In genomic region chr11:132588366-132588765, GRCh38 we compare ENCODE assay signal across 19 cellular contexts.
DNase-seq lines count a peak whose midpoint lies in the region; ATAC-seq, FAIRE-seq and TF ChIP-seq lines count a peak whose summit lies in the region.
"Had no signal": no experiment of that assay in that cellular context is flagged by ENCODE, and none has a peak within 500 bp of the region (broad histone marks: within the 10 kb centered on the region; RNA-seq: fewer than 3 reads in every experiment).

No MANE protein-coding gene starts in this region.

- H3K27me3 ChIP-seq in GM23248 (replicated peaks; ENCODE audit: insufficient read depth) (no peaks in the 10 kb centered on the region), bronchial epithelial cell (ENCODE audit: control insufficient read depth, insufficient read depth, low read length) (no peaks in the 10 kb centered on the region), spleen (replicated peaks in 1 of 7) (no peaks in the 10 kb centered on the region)
- H3K27me3 ChIP-seq: BE2C had no signal

- H2AFZ ChIP-seq in GM23248, result no peak overlapping the region

- 0 out of 2 replicates have a peak, but pooled peaks cover 4% of the 10 kb centered on the region for H3F3A ChIP-seq in GM23248 (ENCODE audit: insufficient read depth)

- TF ChIP-seq POLR2A in spleen (IDR thresholded peaks at IDR 0.05), result no peak

- H3K36me3 ChIP-seq in GM23248 (ENCODE audit: low read depth) (no peaks in the 10 kb centered on the region), bronchial epithelial cell (ENCODE audit: control insufficient read depth, insufficient read depth, low read length) (no peaks in the 10 kb centered on the region), spleen (no peaks in the 10 kb centered on the region)
- H3K36me3 ChIP-seq: BE2C had no signal

- FAIRE-seq in bronchial epithelial cell (lab: Jason Lieb, UNC), result peak; percentile 13
- FAIRE-seq: A549 had no signal

- in situ Hi-C loops in GM23248 (cut with MboI), result no loop called here

- ATAC-seq in HG03432 (IDR thresholded peaks at IDR 0.05; ENCODE audit: unreplicated experiment) (no peak), HG03280 (IDR thresholded peaks at IDR 0.05; ENCODE audit: unreplicated experiment) (no peak)
- ATAC-seq: A549 had no signal

- H3K27ac ChIP-seq in GM23248 (no peak overlapping the region), spleen (no peak overlapping the region)
- H3K27ac ChIP-seq: A549 had no signal

- no peaks in the 10 kb centered on the region for H3K9me3 ChIP-seq in GM23248 (ENCODE audit: low read depth)
- no peaks in the 10 kb centered on the region for H3K9me3 ChIP-seq in spleen
- H3K9me3 ChIP-seq: A549, BE2C, Caco-2 had no signal

- H3K9me2 ChIP-seq in GM23248 (ENCODE audit: insufficient read depth), result no peaks in the 10 kb centered on the region

- peaks cover 17% of the 10 kb centered on the region for H3K4me1 ChIP-seq in GM23248 (ENCODE audit: insufficient read depth)
- peaks cover 0 to 14% (median 8%) of the 10 kb centered on the region in 6 donors for H3K4me1 ChIP-seq in spleen
- H3K4me1 ChIP-seq: A549, BE2C, Caco-2 had no signal

- no peak overlapping the region for H3K4me2 ChIP-seq in GM23248 (ENCODE audit: unreplicated experiment)
- H3K4me2 ChIP-seq: A549 had no signal

- H3K4me3 ChIP-seq in AG09309 (ENCODE audit: control insufficient read depth, low read depth, low read length) (no peak overlapping the region), GM23248 (no peak overlapping the region), bronchial epithelial cell (ENCODE audit: low read depth, low read length) (no peak overlapping the region), skeletal muscle cell (ENCODE audit: low read depth, low read length) (no peak overlapping the region), spleen (no peak overlapping the region)
- H3K4me3 ChIP-seq: A549 had no signal

- intact Hi-C loops in spleen (cut with DNase I; ENCODE audit: low total_unique reads), result no loop called here

- H3K9ac ChIP-seq in GM23248, result no peak overlapping the region

- no peaks in the 10 kb centered on the region for H4K20me1 ChIP-seq in GM23248 (ENCODE audit: insufficient read depth)

- TF ChIP-seq CTCF in AG09309 (IDR thresholded peaks at IDR 0.05; ENCODE audit: control insufficient read depth, insufficient read depth, low read depth, low read length, missing control alignments), result no peak
- no peak for TF ChIP-seq CTCF in bronchial epithelial cell (IDR thresholded peaks at IDR 0.05; ENCODE audit: insufficient read depth, low read length, severe bottlenecking)
- TF ChIP-seq CTCF in spleen (IDR thresholded peaks at IDR 0.05 in 8 of 11, conservative IDR thresholded peaks at IDR 0.05 in 3 of 11), result no peak

- no peaks in the 10 kb centered on the region for H3K79me2 ChIP-seq in GM23248 (ENCODE audit: insufficient read depth)

- DNase-seq in AG09309 (ENCODE audit: low read depth) (peak; percentile 2), GM23248 (peak; percentile 55), bronchial epithelial cell (ENCODE audit: low read depth) (no peak), skeletal muscle cell (ENCODE audit: low read depth) (peak; percentile 31), spleen (no peak)
- DNase-seq: BE2C; Caco-2; CD4-positive, CD25-positive, alpha-beta regulatory T cell; DMS153; H7; NCI-H1105 treated with DMSO at 0.1 percent for 48 hours; NCI-H1694; NCI-H2081 treated with DMSO at 0.1 percent for 48 hours; NCI-H748 treated with DMSO at 0.1 percent for 48 hours; OCI-M1; SHP77 had no signal

Comparison
In these comparisons a context has a peak if more than half of its experiments do, and no peak if none do; other contexts are left out.
1. DNase-seq: peak in AG09309 (single experiment), GM23248 (single experiment) and skeletal muscle cell (single experiment); none in bronchial epithelial cell (single experiment) and spleen (single experiment).